1 cellular context compared by ENCODE assay signal in the genomic region with DNA sequence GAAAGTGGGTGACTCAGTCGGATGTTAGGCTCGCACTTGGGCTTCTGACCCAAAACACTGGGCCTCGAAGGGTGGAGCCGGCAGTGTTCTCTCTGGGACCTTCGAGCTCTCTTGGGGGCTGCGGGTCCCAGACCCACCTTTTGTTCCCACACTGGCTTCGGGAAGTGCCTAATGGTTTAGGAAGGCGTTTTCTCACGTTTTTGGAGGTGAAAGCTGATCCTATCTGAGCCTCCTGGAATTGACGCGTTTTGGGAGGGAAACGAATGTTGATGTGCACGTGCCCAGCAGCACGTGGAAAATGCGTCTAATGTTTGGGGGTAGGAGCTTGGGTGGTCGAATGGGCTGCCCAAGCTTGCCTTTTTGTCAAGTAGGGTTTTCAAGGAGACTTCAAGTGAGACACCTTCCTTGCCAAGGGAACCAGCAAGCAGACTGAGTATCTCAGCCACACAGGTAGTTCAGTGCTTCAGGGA.
TF ChIP-seq lines count a peak whose summit lies in the region.

No MANE protein-coding gene starts in this region.

TF ChIP-seq in K562, 482 proteins besides CTCF, POLR2A, EP300 and RAD21 (continued from another document and continues in another):
- TF ChIP-seq, protein P1, sequence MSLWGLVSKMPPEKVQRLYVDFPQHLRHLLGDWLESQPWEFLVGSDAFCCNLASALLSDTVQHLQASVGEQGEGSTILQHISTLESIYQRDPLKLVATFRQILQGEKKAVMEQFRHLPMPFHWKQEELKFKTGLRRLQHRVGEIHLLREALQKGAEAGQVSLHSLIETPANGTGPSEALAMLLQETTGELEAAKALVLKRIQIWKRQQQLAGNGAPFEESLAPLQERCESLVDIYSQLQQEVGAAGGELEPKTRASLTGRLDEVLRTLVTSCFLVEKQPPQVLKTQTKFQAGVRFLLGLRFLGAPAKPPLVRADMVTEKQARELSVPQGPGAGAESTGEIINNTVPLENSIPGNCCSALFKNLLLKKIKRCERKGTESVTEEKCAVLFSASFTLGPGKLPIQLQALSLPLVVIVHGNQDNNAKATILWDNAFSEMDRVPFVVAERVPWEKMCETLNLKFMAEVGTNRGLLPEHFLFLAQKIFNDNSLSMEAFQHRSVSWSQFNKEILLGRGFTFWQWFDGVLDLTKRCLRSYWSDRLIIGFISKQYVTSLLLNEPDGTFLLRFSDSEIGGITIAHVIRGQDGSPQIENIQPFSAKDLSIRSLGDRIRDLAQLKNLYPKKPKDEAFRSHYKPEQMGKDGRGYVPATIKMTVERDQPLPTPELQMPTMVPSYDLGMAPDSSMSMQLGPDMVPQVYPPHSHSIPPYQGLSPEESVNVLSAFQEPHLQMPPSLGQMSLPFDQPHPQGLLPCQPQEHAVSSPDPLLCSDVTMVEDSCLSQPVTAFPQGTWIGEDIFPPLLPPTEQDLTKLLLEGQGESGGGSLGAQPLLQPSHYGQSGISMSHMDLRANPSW (CRISPR knock-in tag; IDR thresholded peaks at IDR 0.05), result no peak
- TF ChIP-seq ZNF436 (CRISPR knock-in tag; IDR thresholded peaks at IDR 0.05) (no peak), ZKSCAN3 (CRISPR knock-in tag; IDR thresholded peaks at IDR 0.05) (no peak), ZZZ3 (IDR thresholded peaks at IDR 0.05) (no peak), SMARCB1 (IDR thresholded peaks at IDR 0.05; ENCODE audit: insufficient read length, low read depth) (no peak), HDAC1 (IDR thresholded peaks at IDR 0.05) (no peak), GABPA (tag; conservative IDR thresholded peaks at IDR 0.05; ENCODE audit: low read depth) (no peak), TRIM24 (IDR thresholded peaks at IDR 0.05) (no peak), E2F6 (IDR thresholded peaks at IDR 0.05; ENCODE audit: borderline replicate concordance in 1 of 2, extremely low read depth in 1 of 2, insufficient read depth in 1 of 2, insufficient read length in 1 of 2, low read depth in 1 of 2, low read length in 1 of 2, poor library complexity in 1 of 2, severe bottlenecking in 1 of 2) (peak; percentile 96 to 98), MAX (CRISPR knock-in tag; IDR thresholded peaks at IDR 0.05) (peak; percentile 97), KLF13 (tag; IDR thresholded peaks at IDR 0.05; ENCODE audit: borderline replicate concordance, low read depth) (no peak), PML (IDR thresholded peaks at IDR 0.05; ENCODE audit: low read length) (no peak), PHF20 (IDR thresholded peaks at IDR 0.05; ENCODE audit: partially characterized antibody) (no peak), ZNF384 (IDR thresholded peaks at IDR 0.05; ENCODE audit: low read depth, low read length) (no peak), PPARD (CRISPR knock-in tag; IDR thresholded peaks at IDR 0.05) (no peak), TFAP4 (CRISPR knock-in tag; IDR thresholded peaks at IDR 0.05; ENCODE audit: borderline replicate concordance) (peak; percentile 41; the same call in 1 of the 2 replicates), RUNX1 (IDR thresholded peaks at IDR 0.05; ENCODE audit: low read depth) (no peak), ZNF12 (CRISPR knock-in tag; IDR thresholded peaks at IDR 0.05) (no peak), ZNF511 (CRISPR knock-in tag; IDR thresholded peaks at IDR 0.05) (0 out of 2 replicates have a peak, but pooled peaks have one; percentile 23), ZBTB5 (IDR thresholded peaks at IDR 0.05) (no peak), ZSCAN32 (CRISPR knock-in tag; IDR thresholded peaks at IDR 0.05) (no peak), FOXA3 (CRISPR knock-in tag; conservative IDR thresholded peaks at IDR 0.05 in 1 of 2, IDR thresholded peaks at IDR 0.05 in 1 of 2) (peak in 1 of 2 experiments; percentile 82; a peak in 2 of 4 replicates), ZNF165 (CRISPR knock-in tag; IDR thresholded peaks at IDR 0.05; ENCODE audit: borderline replicate concordance) (no peak), ETS2 (tag; IDR thresholded peaks at IDR 0.05; ENCODE audit: borderline replicate concordance, poor library complexity, severe bottlenecking) (no peak), TBP (optimal IDR thresholded peaks at IDR 0.05; ENCODE audit: low read depth, low read length) (peak; percentile 9), SAFB2 (IDR thresholded peaks at IDR 0.05; ENCODE audit: borderline replicate concordance, low read depth, low read length, severe bottlenecking) (no peak), ZBTB7A (IDR thresholded peaks at IDR 0.05; ENCODE audit: borderline replicate concordance, control insufficient read depth, low read depth, low read length) (no peak), ATF1 (CRISPR knock-in tag; IDR thresholded peaks at IDR 0.05) (no peak), ATF1 (tag; IDR thresholded peaks at IDR 0.05) (no peak), SUPT5H (IDR thresholded peaks at IDR 0.05) (no peak)
- TF ChIP-seq, protein P2, sequence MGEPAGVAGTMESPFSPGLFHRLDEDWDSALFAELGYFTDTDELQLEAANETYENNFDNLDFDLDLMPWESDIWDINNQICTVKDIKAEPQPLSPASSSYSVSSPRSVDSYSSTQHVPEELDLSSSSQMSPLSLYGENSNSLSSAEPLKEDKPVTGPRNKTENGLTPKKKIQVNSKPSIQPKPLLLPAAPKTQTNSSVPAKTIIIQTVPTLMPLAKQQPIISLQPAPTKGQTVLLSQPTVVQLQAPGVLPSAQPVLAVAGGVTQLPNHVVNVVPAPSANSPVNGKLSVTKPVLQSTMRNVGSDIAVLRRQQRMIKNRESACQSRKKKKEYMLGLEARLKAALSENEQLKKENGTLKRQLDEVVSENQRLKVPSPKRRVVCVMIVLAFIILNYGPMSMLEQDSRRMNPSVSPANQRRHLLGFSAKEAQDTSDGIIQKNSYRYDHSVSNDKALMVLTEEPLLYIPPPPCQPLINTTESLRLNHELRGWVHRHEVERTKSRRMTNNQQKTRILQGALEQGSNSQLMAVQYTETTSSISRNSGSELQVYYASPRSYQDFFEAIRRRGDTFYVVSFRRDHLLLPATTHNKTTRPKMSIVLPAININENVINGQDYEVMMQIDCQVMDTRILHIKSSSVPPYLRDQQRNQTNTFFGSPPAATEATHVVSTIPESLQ (CRISPR knock-in tag; IDR thresholded peaks at IDR 0.05), result no peak
- TF ChIP-seq, protein P3, sequence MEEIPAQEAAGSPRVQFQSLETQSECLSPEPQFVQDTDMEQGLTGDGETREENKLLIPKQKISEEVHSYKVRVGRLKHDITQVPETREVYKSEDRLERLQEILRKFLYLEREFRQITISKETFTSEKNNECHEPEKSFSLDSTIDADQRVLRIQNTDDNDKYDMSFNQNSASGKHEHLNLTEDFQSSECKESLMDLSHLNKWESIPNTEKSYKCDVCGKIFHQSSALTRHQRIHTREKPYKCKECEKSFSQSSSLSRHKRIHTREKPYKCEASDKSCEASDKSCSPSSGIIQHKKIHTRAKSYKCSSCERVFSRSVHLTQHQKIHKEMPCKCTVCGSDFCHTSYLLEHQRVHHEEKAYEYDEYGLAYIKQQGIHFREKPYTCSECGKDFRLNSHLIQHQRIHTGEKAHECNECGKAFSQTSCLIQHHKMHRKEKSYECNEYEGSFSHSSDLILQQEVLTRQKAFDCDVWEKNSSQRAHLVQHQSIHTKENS (CRISPR knock-in tag; IDR thresholded peaks at IDR 0.05), result no peak
- TF ChIP-seq, protein P4, sequence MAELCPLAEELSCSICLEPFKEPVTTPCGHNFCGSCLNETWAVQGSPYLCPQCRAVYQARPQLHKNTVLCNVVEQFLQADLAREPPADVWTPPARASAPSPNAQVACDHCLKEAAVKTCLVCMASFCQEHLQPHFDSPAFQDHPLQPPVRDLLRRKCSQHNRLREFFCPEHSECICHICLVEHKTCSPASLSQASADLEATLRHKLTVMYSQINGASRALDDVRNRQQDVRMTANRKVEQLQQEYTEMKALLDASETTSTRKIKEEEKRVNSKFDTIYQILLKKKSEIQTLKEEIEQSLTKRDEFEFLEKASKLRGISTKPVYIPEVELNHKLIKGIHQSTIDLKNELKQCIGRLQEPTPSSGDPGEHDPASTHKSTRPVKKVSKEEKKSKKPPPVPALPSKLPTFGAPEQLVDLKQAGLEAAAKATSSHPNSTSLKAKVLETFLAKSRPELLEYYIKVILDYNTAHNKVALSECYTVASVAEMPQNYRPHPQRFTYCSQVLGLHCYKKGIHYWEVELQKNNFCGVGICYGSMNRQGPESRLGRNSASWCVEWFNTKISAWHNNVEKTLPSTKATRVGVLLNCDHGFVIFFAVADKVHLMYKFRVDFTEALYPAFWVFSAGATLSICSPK (IDR thresholded peaks at IDR 0.05; ENCODE audit: borderline replicate concordance), result no peak
- TF ChIP-seq, protein P5, sequence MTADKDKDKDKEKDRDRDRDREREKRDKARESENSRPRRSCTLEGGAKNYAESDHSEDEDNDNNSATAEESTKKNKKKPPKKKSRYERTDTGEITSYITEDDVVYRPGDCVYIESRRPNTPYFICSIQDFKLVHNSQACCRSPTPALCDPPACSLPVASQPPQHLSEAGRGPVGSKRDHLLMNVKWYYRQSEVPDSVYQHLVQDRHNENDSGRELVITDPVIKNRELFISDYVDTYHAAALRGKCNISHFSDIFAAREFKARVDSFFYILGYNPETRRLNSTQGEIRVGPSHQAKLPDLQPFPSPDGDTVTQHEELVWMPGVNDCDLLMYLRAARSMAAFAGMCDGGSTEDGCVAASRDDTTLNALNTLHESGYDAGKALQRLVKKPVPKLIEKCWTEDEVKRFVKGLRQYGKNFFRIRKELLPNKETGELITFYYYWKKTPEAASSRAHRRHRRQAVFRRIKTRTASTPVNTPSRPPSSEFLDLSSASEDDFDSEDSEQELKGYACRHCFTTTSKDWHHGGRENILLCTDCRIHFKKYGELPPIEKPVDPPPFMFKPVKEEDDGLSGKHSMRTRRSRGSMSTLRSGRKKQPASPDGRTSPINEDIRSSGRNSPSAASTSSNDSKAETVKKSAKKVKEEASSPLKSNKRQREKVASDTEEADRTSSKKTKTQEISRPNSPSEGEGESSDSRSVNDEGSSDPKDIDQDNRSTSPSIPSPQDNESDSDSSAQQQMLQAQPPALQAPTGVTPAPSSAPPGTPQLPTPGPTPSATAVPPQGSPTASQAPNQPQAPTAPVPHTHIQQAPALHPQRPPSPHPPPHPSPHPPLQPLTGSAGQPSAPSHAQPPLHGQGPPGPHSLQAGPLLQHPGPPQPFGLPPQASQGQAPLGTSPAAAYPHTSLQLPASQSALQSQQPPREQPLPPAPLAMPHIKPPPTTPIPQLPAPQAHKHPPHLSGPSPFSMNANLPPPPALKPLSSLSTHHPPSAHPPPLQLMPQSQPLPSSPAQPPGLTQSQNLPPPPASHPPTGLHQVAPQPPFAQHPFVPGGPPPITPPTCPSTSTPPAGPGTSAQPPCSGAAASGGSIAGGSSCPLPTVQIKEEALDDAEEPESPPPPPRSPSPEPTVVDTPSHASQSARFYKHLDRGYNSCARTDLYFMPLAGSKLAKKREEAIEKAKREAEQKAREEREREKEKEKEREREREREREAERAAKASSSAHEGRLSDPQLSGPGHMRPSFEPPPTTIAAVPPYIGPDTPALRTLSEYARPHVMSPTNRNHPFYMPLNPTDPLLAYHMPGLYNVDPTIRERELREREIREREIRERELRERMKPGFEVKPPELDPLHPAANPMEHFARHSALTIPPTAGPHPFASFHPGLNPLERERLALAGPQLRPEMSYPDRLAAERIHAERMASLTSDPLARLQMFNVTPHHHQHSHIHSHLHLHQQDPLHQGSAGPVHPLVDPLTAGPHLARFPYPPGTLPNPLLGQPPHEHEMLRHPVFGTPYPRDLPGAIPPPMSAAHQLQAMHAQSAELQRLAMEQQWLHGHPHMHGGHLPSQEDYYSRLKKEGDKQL (CRISPR knock-in tag; IDR thresholded peaks at IDR 0.05; ENCODE audit: borderline replicate concordance), result no peak
- TF ChIP-seq, protein P6, sequence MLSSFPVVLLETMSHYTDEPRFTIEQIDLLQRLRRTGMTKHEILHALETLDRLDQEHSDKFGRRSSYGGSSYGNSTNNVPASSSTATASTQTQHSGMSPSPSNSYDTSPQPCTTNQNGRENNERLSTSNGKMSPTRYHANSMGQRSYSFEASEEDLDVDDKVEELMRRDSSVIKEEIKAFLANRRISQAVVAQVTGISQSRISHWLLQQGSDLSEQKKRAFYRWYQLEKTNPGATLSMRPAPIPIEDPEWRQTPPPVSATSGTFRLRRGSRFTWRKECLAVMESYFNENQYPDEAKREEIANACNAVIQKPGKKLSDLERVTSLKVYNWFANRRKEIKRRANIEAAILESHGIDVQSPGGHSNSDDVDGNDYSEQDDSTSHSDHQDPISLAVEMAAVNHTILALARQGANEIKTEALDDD (IDR thresholded peaks at IDR 0.05), result no peak
